Comparison of ENCODE assay signal across 1 cellular context in genomic region chr2:70188460-70188859, GRCh38.
TF ChIP-seq lines count a peak whose summit lies in the region.

No MANE protein-coding gene starts in this region.

TF ChIP-seq in HepG2, 621 proteins besides CTCF, POLR2A, EP300 and RAD21 (continued from another document and continues in another):
- TF ChIP-seq SNAPC4 (CRISPR knock-in tag; IDR thresholded peaks at IDR 0.05), result no peak
- no peak for TF ChIP-seq MAFF (IDR thresholded peaks at IDR 0.05; ENCODE audit: low read depth, low read length)
- peak; percentile 79 for TF ChIP-seq MED1 (CRISPR knock-in tag; IDR thresholded peaks at IDR 0.05)
- no peak for TF ChIP-seq ZNF180 (CRISPR knock-in tag; IDR thresholded peaks at IDR 0.05; ENCODE audit: borderline replicate concordance, low read depth)
- peak; percentile 98 for TF ChIP-seq ZNF317 (CRISPR knock-in tag; IDR thresholded peaks at IDR 0.05)
- TF ChIP-seq CEBPG (CRISPR knock-in tag; IDR thresholded peaks at IDR 0.05), result peak; percentile 93
- TF ChIP-seq, protein P1, sequence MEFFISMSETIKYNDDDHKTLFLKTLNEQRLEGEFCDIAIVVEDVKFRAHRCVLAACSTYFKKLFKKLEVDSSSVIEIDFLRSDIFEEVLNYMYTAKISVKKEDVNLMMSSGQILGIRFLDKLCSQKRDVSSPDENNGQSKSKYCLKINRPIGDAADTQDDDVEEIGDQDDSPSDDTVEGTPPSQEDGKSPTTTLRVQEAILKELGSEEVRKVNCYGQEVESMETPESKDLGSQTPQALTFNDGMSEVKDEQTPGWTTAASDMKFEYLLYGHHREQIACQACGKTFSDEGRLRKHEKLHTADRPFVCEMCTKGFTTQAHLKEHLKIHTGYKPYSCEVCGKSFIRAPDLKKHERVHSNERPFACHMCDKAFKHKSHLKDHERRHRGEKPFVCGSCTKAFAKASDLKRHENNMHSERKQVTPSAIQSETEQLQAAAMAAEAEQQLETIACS (CRISPR knock-in tag; IDR thresholded peaks at IDR 0.05), result no peak
- TF ChIP-seq SRSF9 (IDR thresholded peaks at IDR 0.05; ENCODE audit: borderline replicate concordance, insufficient read depth, low read depth, low read length, poor library complexity, severe bottlenecking), result no peak
- TF ChIP-seq, protein P2, sequence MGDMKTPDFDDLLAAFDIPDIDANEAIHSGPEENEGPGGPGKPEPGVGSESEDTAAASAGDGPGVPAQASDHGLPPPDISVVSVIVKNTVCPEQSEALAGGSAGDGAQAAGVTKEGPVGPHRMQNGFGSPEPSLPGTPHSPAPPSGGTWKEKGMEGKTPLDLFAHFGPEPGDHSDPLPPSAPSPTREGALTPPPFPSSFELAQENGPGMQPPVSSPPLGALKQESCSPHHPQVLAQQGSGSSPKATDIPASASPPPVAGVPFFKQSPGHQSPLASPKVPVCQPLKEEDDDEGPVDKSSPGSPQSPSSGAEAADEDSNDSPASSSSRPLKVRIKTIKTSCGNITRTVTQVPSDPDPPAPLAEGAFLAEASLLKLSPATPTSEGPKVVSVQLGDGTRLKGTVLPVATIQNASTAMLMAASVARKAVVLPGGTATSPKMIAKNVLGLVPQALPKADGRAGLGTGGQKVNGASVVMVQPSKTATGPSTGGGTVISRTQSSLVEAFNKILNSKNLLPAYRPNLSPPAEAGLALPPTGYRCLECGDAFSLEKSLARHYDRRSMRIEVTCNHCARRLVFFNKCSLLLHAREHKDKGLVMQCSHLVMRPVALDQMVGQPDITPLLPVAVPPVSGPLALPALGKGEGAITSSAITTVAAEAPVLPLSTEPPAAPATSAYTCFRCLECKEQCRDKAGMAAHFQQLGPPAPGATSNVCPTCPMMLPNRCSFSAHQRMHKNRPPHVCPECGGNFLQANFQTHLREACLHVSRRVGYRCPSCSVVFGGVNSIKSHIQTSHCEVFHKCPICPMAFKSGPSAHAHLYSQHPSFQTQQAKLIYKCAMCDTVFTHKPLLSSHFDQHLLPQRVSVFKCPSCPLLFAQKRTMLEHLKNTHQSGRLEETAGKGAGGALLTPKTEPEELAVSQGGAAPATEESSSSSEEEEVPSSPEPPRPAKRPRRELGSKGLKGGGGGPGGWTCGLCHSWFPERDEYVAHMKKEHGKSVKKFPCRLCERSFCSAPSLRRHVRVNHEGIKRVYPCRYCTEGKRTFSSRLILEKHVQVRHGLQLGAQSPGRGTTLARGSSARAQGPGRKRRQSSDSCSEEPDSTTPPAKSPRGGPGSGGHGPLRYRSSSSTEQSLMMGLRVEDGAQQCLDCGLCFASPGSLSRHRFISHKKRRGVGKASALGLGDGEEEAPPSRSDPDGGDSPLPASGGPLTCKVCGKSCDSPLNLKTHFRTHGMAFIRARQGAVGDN (CRISPR knock-in tag; IDR thresholded peaks at IDR 0.05), result no peak
- TF ChIP-seq DMAP1 (CRISPR knock-in tag; IDR thresholded peaks at IDR 0.05), result peak; percentile 46; the same call in 1 of the 2 replicates
- 0 out of 2 replicates have a peak, but pooled peaks have one; percentile 46 for TF ChIP-seq JUN (CRISPR knock-in tag; IDR thresholded peaks at IDR 0.05)
- TF ChIP-seq ZNF33A (CRISPR knock-in tag; IDR thresholded peaks at IDR 0.05; ENCODE audit: borderline replicate concordance), result no peak
- peak; percentile 63; the same call in 1 of the 2 replicates for TF ChIP-seq NR2F6 (IDR thresholded peaks at IDR 0.05)
- peak; percentile 52; the same call in 1 of the 2 replicates for TF ChIP-seq NR2F6 (CRISPR knock-in tag; IDR thresholded peaks at IDR 0.05)
- no peak for TF ChIP-seq TAF15 (IDR thresholded peaks at IDR 0.05; ENCODE audit: low read depth, low read length, poor library complexity, severe bottlenecking)
- no peak for TF ChIP-seq CREB1 (IDR thresholded peaks at IDR 0.05)
- TF ChIP-seq CREB1 (CRISPR knock-in tag; IDR thresholded peaks at IDR 0.05), result peak; percentile 67
- no peak for TF ChIP-seq ZBTB38 (CRISPR knock-in tag; IDR thresholded peaks at IDR 0.05)
- no peak for TF ChIP-seq NCOA5 (CRISPR knock-in tag; IDR thresholded peaks at IDR 0.05)
- TF ChIP-seq TSC22D2 (CRISPR knock-in tag; IDR thresholded peaks at IDR 0.05; ENCODE audit: borderline replicate concordance), result no peak
- TF ChIP-seq SIX1 (CRISPR knock-in tag; IDR thresholded peaks at IDR 0.05; ENCODE audit: borderline replicate concordance), result peak; percentile 71; the same call in 1 of the 2 replicates
- no peak for TF ChIP-seq ZSCAN31 (CRISPR knock-in tag; IDR thresholded peaks at IDR 0.05; ENCODE audit: low read depth)
- peak; percentile 26; the same call in 1 of the 2 replicates for TF ChIP-seq ZMYM4 (CRISPR knock-in tag; IDR thresholded peaks at IDR 0.05)
- TF ChIP-seq FOSL1 (CRISPR knock-in tag; IDR thresholded peaks at IDR 0.05; ENCODE audit: borderline replicate concordance), result peak; percentile 59; the same call in 1 of the 2 replicates
- no peak for TF ChIP-seq HHEX (CRISPR knock-in tag; IDR thresholded peaks at IDR 0.05)
- TF ChIP-seq SNAPC2 (CRISPR knock-in tag; IDR thresholded peaks at IDR 0.05), result no peak
- TF ChIP-seq, protein P3, sequence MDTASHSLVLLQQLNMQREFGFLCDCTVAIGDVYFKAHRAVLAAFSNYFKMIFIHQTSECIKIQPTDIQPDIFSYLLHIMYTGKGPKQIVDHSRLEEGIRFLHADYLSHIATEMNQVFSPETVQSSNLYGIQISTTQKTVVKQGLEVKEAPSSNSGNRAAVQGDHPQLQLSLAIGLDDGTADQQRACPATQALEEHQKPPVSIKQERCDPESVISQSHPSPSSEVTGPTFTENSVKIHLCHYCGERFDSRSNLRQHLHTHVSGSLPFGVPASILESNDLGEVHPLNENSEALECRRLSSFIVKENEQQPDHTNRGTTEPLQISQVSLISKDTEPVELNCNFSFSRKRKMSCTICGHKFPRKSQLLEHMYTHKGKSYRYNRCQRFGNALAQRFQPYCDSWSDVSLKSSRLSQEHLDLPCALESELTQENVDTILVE (CRISPR knock-in tag; IDR thresholded peaks at IDR 0.05), result peak; percentile 55; the same call in 1 of the 2 replicates
- TF ChIP-seq ZNF251 (CRISPR knock-in tag; IDR thresholded peaks at IDR 0.05), result no peak
- 0 out of 2 replicates have a peak, but pooled peaks have one; percentile 25 for TF ChIP-seq MXD4 (CRISPR knock-in tag; IDR thresholded peaks at IDR 0.05)
- no peak for TF ChIP-seq ZNF263 (CRISPR knock-in tag; IDR thresholded peaks at IDR 0.05)
- TF ChIP-seq NFKB2 (CRISPR knock-in tag; IDR thresholded peaks at IDR 0.05; ENCODE audit: borderline replicate concordance), result no peak
- TF ChIP-seq, protein P4, sequence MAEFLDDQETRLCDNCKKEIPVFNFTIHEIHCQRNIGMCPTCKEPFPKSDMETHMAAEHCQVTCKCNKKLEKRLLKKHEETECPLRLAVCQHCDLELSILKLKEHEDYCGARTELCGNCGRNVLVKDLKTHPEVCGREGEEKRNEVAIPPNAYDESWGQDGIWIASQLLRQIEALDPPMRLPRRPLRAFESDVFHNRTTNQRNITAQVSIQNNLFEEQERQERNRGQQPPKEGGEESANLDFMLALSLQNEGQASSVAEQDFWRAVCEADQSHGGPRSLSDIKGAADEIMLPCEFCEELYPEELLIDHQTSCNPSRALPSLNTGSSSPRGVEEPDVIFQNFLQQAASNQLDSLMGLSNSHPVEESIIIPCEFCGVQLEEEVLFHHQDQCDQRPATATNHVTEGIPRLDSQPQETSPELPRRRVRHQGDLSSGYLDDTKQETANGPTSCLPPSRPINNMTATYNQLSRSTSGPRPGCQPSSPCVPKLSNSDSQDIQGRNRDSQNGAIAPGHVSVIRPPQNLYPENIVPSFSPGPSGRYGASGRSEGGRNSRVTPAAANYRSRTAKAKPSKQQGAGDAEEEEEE (CRISPR knock-in tag; IDR thresholded peaks at IDR 0.05; ENCODE audit: borderline replicate concordance), result no peak
- no peak for TF ChIP-seq SP1 (IDR thresholded peaks at IDR 0.05)
- no peak for TF ChIP-seq SP1 (CRISPR knock-in tag; IDR thresholded peaks at IDR 0.05)
- TF ChIP-seq HOXD1 (CRISPR knock-in tag; IDR thresholded peaks at IDR 0.05), result no peak
- TF ChIP-seq RXRA (CRISPR knock-in tag; IDR thresholded peaks at IDR 0.05), result no peak
- peak; percentile 49; the same call in 1 of the 2 replicates for TF ChIP-seq ZBTB21 (CRISPR knock-in tag; IDR thresholded peaks at IDR 0.05)
- peak; percentile 90 for TF ChIP-seq FOXK2 (IDR thresholded peaks at IDR 0.05)
- TF ChIP-seq ZNF224 (CRISPR knock-in tag; IDR thresholded peaks at IDR 0.05), result no peak
- TF ChIP-seq ZNF331 (CRISPR knock-in tag; IDR thresholded peaks at IDR 0.05), result peak; percentile 56; the same call in 1 of the 2 replicates
- TF ChIP-seq TEAD2 (CRISPR knock-in tag; IDR thresholded peaks at IDR 0.05), result no peak
- no peak for TF ChIP-seq ZNF546 (CRISPR knock-in tag; conservative IDR thresholded peaks at IDR 0.05)
- no peak for TF ChIP-seq IRF2 (CRISPR knock-in tag; IDR thresholded peaks at IDR 0.05)
- TF ChIP-seq MTERF4 (CRISPR knock-in tag; IDR thresholded peaks at IDR 0.05), result no peak
- TF ChIP-seq ZNF773 (CRISPR knock-in tag; IDR thresholded peaks at IDR 0.05; ENCODE audit: borderline replicate concordance), result no peak
- TF ChIP-seq ZBTB20 (CRISPR knock-in tag; IDR thresholded peaks at IDR 0.05; ENCODE audit: borderline replicate concordance, low read depth), result no peak
- TF ChIP-seq ZFP90 (CRISPR knock-in tag; IDR thresholded peaks at IDR 0.05; ENCODE audit: borderline replicate concordance), result no peak; the same call in 1 of the 2 replicates
- TF ChIP-seq ZNF414 (CRISPR knock-in tag; IDR thresholded peaks at IDR 0.05), result no peak; the same call in 1 of the 2 replicates
- no peak for TF ChIP-seq RNF2 (conservative IDR thresholded peaks at IDR 0.05; ENCODE audit: low read depth)
- TF ChIP-seq, protein P5, sequence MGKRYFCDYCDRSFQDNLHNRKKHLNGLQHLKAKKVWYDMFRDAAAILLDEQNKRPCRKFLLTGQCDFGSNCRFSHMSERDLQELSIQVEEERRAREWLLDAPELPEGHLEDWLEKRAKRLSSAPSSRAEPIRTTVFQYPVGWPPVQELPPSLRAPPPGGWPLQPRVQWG (CRISPR knock-in tag; IDR thresholded peaks at IDR 0.05; ENCODE audit: borderline replicate concordance, low read depth), result no peak
- TF ChIP-seq, protein P6, sequence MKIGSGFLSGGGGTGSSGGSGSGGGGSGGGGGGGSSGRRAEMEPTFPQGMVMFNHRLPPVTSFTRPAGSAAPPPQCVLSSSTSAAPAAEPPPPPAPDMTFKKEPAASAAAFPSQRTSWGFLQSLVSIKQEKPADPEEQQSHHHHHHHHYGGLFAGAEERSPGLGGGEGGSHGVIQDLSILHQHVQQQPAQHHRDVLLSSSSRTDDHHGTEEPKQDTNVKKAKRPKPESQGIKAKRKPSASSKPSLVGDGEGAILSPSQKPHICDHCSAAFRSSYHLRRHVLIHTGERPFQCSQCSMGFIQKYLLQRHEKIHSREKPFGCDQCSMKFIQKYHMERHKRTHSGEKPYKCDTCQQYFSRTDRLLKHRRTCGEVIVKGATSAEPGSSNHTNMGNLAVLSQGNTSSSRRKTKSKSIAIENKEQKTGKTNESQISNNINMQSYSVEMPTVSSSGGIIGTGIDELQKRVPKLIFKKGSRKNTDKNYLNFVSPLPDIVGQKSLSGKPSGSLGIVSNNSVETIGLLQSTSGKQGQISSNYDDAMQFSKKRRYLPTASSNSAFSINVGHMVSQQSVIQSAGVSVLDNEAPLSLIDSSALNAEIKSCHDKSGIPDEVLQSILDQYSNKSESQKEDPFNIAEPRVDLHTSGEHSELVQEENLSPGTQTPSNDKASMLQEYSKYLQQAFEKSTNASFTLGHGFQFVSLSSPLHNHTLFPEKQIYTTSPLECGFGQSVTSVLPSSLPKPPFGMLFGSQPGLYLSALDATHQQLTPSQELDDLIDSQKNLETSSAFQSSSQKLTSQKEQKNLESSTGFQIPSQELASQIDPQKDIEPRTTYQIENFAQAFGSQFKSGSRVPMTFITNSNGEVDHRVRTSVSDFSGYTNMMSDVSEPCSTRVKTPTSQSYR (CRISPR knock-in tag; IDR thresholded peaks at IDR 0.05; ENCODE audit: borderline replicate concordance), result peak; percentile 41; the same call in 1 of the 2 replicates
- no peak for TF ChIP-seq SIX4 (CRISPR knock-in tag; IDR thresholded peaks at IDR 0.05)
- TF ChIP-seq CHD4 (IDR thresholded peaks at IDR 0.05; ENCODE audit: borderline replicate concordance, low read length), result 0 out of 2 replicates have a peak, but pooled peaks have one; percentile 48
